ENCODE assay signal across 1 cellular context in genomic region chrX:71214152-71214551, GRCh38.
TF ChIP-seq lines count a peak whose summit lies in the region.

No MANE protein-coding gene starts in this region.

TF ChIP-seq in HepG2, 621 proteins besides CTCF, POLR2A, EP300 and RAD21 (continued from another document and continues in another):
- TF ChIP-seq TRIM22 (IDR thresholded peaks at IDR 0.05) (no peak), SOX6 (IDR thresholded peaks at IDR 0.05) (no peak), SOX6 (CRISPR knock-in tag; IDR thresholded peaks at IDR 0.05) (0 out of 2 replicates have a peak, but pooled peaks have one; percentile 14), AFF4 (CRISPR knock-in tag; IDR thresholded peaks at IDR 0.05) (no peak), IRF2 (CRISPR knock-in tag; IDR thresholded peaks at IDR 0.05) (no peak), ZNF614 (CRISPR knock-in tag; IDR thresholded peaks at IDR 0.05; ENCODE audit: borderline replicate concordance) (no peak), ZNF362 (CRISPR knock-in tag; IDR thresholded peaks at IDR 0.05; ENCODE audit: borderline replicate concordance) (no peak), ATRX (CRISPR knock-in tag; IDR thresholded peaks at IDR 0.05; ENCODE audit: borderline replicate concordance) (no peak), ZNF687 (CRISPR knock-in tag; IDR thresholded peaks at IDR 0.05) (no peak), KAT2B (IDR thresholded peaks at IDR 0.05; ENCODE audit: borderline replicate concordance, low read depth, low read length) (no peak), NONO (IDR thresholded peaks at IDR 0.05) (no peak), NONO (CRISPR knock-in tag; conservative IDR thresholded peaks at IDR 0.05) (0 out of 2 replicates have a peak, but pooled peaks have one; percentile 8), ZNF33A (CRISPR knock-in tag; IDR thresholded peaks at IDR 0.05; ENCODE audit: borderline replicate concordance) (no peak), ZNF552 (CRISPR knock-in tag; IDR thresholded peaks at IDR 0.05; ENCODE audit: borderline replicate concordance) (no peak), ELK4 (CRISPR knock-in tag; IDR thresholded peaks at IDR 0.05; ENCODE audit: borderline replicate concordance) (no peak), PAXIP1 (CRISPR knock-in tag; conservative IDR thresholded peaks at IDR 0.05) (peak; percentile 68; the same call in 1 of the 2 replicates), E2F5 (CRISPR knock-in tag; conservative IDR thresholded peaks at IDR 0.05) (no peak), YEATS2 (CRISPR knock-in tag; IDR thresholded peaks at IDR 0.05; ENCODE audit: borderline replicate concordance) (no peak), HMG20B (CRISPR knock-in tag; conservative IDR thresholded peaks at IDR 0.05) (no peak), KDM6A (CRISPR knock-in tag; IDR thresholded peaks at IDR 0.05; ENCODE audit: low read depth) (peak; percentile 27; the same call in 1 of the 2 replicates), NFRKB (IDR thresholded peaks at IDR 0.05) (no peak), ZNF564 (CRISPR knock-in tag; IDR thresholded peaks at IDR 0.05) (no peak), ZNF703 (CRISPR knock-in tag; IDR thresholded peaks at IDR 0.05; ENCODE audit: borderline replicate concordance) (no peak), ZNF546 (CRISPR knock-in tag; conservative IDR thresholded peaks at IDR 0.05) (no peak), YEATS4 (CRISPR knock-in tag; IDR thresholded peaks at IDR 0.05; ENCODE audit: borderline replicate concordance) (no peak), FOXO1 (CRISPR knock-in tag; IDR thresholded peaks at IDR 0.05) (peak; percentile 17; the same call in 1 of the 2 replicates), ZFP90 (CRISPR knock-in tag; IDR thresholded peaks at IDR 0.05; ENCODE audit: borderline replicate concordance) (no peak), DNMT1 (CRISPR knock-in tag; IDR thresholded peaks at IDR 0.05) (no peak), PAWR (CRISPR knock-in tag; IDR thresholded peaks at IDR 0.05; ENCODE audit: borderline replicate concordance) (no peak), TBX2 (CRISPR knock-in tag; IDR thresholded peaks at IDR 0.05; ENCODE audit: borderline replicate concordance) (0 out of 2 replicates have a peak, but pooled peaks have one; percentile 7), PTBP1 (IDR thresholded peaks at IDR 0.05; ENCODE audit: low read depth, low read length, poor library complexity, severe bottlenecking) (no peak), ZBTB44 (CRISPR knock-in tag; IDR thresholded peaks at IDR 0.05) (no peak), DNMT3B (CRISPR knock-in tag; conservative IDR thresholded peaks at IDR 0.05) (no peak), TBP (CRISPR knock-in tag; IDR thresholded peaks at IDR 0.05) (no peak), ZBTB7B (CRISPR knock-in tag; IDR thresholded peaks at IDR 0.05) (peak; percentile 22; the same call in 1 of the 2 replicates), ZNF12 (CRISPR knock-in tag; IDR thresholded peaks at IDR 0.05) (no peak), REL (CRISPR knock-in tag; conservative IDR thresholded peaks at IDR 0.05) (no peak), ZNF678 (CRISPR knock-in tag; IDR thresholded peaks at IDR 0.05) (no peak), RFXAP (CRISPR knock-in tag; IDR thresholded peaks at IDR 0.05; ENCODE audit: borderline replicate concordance) (no peak), JUN (CRISPR knock-in tag; IDR thresholded peaks at IDR 0.05) (no peak), ZBTB34 (CRISPR knock-in tag; IDR thresholded peaks at IDR 0.05) (no peak), KDM5A (IDR thresholded peaks at IDR 0.05; ENCODE audit: borderline replicate concordance, low read length) (no peak)
